ENCODE assay signal across 13 cellular contexts in the genomic region with DNA sequence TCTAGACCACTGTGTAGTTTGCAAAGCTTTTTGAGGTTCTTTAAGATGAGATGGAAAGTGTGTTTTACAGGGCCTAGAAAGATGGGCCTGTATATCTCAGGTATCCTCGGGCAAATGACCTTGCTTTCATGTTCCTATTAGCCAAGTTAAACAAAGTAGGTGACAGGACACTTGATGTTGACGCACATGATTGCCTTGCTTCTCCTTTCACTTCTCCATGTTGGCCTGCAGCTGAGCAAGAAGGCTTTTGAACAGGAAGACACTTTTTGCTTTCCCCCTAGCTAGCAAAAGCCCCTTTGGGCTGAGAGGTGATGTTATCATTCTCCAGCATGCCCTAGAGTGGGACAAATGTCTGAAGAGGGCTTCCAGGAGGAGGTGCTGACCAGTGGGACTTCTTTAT.
DNase-seq lines count a peak whose midpoint lies in the region; ATAC-seq and TF ChIP-seq lines count a peak whose summit lies in the region.
"Had no signal": no experiment of that assay in that cellular context is flagged by ENCODE, and none has a peak within 500 bp of the region (broad histone marks: within the 10 kb centered on the region; RNA-seq: fewer than 3 reads in every experiment).

No MANE protein-coding gene starts in this region.

- ATAC-seq in GM18508 (IDR thresholded peaks at IDR 0.05; ENCODE audit: insufficient read depth, unreplicated experiment), result peak; percentile 71
- ATAC-seq in GM21423 (IDR thresholded peaks at IDR 0.05; ENCODE audit: unreplicated experiment), result peak; percentile 90
- peak; percentile 89 for ATAC-seq in HG03095 (IDR thresholded peaks at IDR 0.05; ENCODE audit: unreplicated experiment)

- WGBS in mesenchymal stem cell, result 97% methylated on average over 2 of the region's 2 CpGs
- WGBS in transverse colon (ENCODE audit: low coverage in 1 of 2), 2 donors, result 0 to 43% methylated on average over 1 to 2 of the region's 2 CpGs

- H3K27me3 ChIP-seq in mesenchymal stem cell (ENCODE audit: control insufficient read depth in 1 of 2, insufficient read depth in 1 of 2, low read length in 2 of 2), result peaks cover 0 to 13% of the 10 kb centered on the region in 2 experiments
- H3K27me3 ChIP-seq in transverse colon, result no peaks in the 10 kb centered on the region

- no peak overlapping the region for H3K18ac ChIP-seq in mesenchymal stem cell (ENCODE audit: low read depth in 1 of 2, low read length in 2 of 2)

- no peaks in the 10 kb centered on the region for H3K4me1 ChIP-seq in mesenchymal stem cell (ENCODE audit: control insufficient read depth, insufficient read depth, low read depth, low read length)
- H3K4me1 ChIP-seq in transverse colon, result no peaks in the 10 kb centered on the region
- H3K4me1 ChIP-seq: tibial nerve had no signal

- H3K9ac ChIP-seq in mesenchymal stem cell (ENCODE audit: low read length), result no peak overlapping the region

- H3K4me3 ChIP-seq in mesenchymal stem cell (ENCODE audit: insufficient read depth in 1 of 2, low read depth in 1 of 2, low read length in 2 of 2) (no peak overlapping the region), transverse colon (no peak overlapping the region)
- H3K4me3 ChIP-seq: tibial nerve had no signal

- H2BK15ac ChIP-seq in mesenchymal stem cell (ENCODE audit: low read depth, poor library complexity, severe bottlenecking), result no peak overlapping the region

- no peak overlapping the region for H4K8ac ChIP-seq in mesenchymal stem cell (ENCODE audit: low read length)

- no peak for TF ChIP-seq POLR2A in transverse colon (IDR thresholded peaks at IDR 0.05)

- no peak overlapping the region for H3K4me2 ChIP-seq in mesenchymal stem cell (ENCODE audit: low read length, poor library complexity, severe bottlenecking)

- no peak overlapping the region for H2BK120ac ChIP-seq in mesenchymal stem cell (ENCODE audit: low read depth, low read length)

- H3K36me3 ChIP-seq in mesenchymal stem cell (ENCODE audit: control insufficient read depth in 1 of 2, insufficient read depth in 2 of 2, low read depth in 1 of 2, low read length in 2 of 2) (no peaks in the 10 kb centered on the region), transverse colon (no peaks in the 10 kb centered on the region)
- H3K36me3 ChIP-seq: tibial nerve had no signal

- H3K9me3 ChIP-seq in mesenchymal stem cell (ENCODE audit: control insufficient read depth, low read length), result no peaks in the 10 kb centered on the region
- no peaks in the 10 kb centered on the region for H3K9me3 ChIP-seq in transverse colon
- H3K9me3 ChIP-seq: tibial nerve had no signal

- no peak overlapping the region for H3K27ac Mint-ChIP-seq in T-helper 2 cell treated with Interferon-gamma antibody and Interleukin-4, amounts not matched to agents 5 μg/mL and 100 μg/mL, for 36 hours
- H3K27ac Mint-ChIP-seq: progenitor cell of endocrine pancreas had no signal

- no peak overlapping the region for H3K23ac ChIP-seq in mesenchymal stem cell (ENCODE audit: low read length in 2 of 2)

- no peak overlapping the region for H4K91ac ChIP-seq in mesenchymal stem cell (ENCODE audit: low read length)

- TF ChIP-seq CTCF in transverse colon (IDR thresholded peaks at IDR 0.05), result no peak

- H2BK12ac ChIP-seq in mesenchymal stem cell (ENCODE audit: low read length in 2 of 2), result no peak overlapping the region

- no peak overlapping the region for H3K4ac ChIP-seq in mesenchymal stem cell (ENCODE audit: low read depth in 1 of 2, low read length in 2 of 2)

- H2AFZ ChIP-seq in mesenchymal stem cell (ENCODE audit: low read depth, low read length), result no peak overlapping the region

- no peak for TF ChIP-seq EP300 in transverse colon (IDR thresholded peaks at IDR 0.05; ENCODE audit: low read depth)

- no peak overlapping the region for H2AK5ac ChIP-seq in mesenchymal stem cell (ENCODE audit: low read length, severe bottlenecking)

- H2BK5ac ChIP-seq in mesenchymal stem cell (ENCODE audit: low read depth, low read length, poor library complexity, severe bottlenecking), result no peak overlapping the region

- no peaks in the 10 kb centered on the region for H3K36me3 Mint-ChIP-seq in T-helper 2 cell treated with Interferon-gamma antibody and Interleukin-4, amounts not matched to agents 5 μg/mL and 100 μg/mL, for 36 hours (ENCODE audit: low read depth)
- H3K36me3 Mint-ChIP-seq: CD4-positive, CD25-positive, alpha-beta regulatory T cell had no signal

- H3K4me1 Mint-ChIP-seq in T-helper 2 cell treated with Interferon-gamma antibody and Interleukin-4, amounts not matched to agents 5 μg/mL and 100 μg/mL, for 36 hours (ENCODE audit: low read depth), result no peaks in the 10 kb centered on the region
- H3K4me1 Mint-ChIP-seq: CD4-positive, CD25-positive, alpha-beta regulatory T cell had no signal

- DNase-seq in germinal center (ENCODE audit: low spot score) (peak; percentile 19), AG08395 (ENCODE audit: low spot score) (no peak), mesenchymal stem cell (no peak), transverse colon (no peak)
- DNase-seq in T-helper 2 cell treated with Interferon-gamma antibody and Interleukin-4, amounts not matched to agents 5 μg/mL and 100 μg/mL, for 36 hours (ENCODE audit: low spot score), result no peak
- DNase-seq: activated CD4-positive, CD25-positive, alpha-beta regulatory T cell; activated gamma-delta T cell treated with Interleukin-2 at 50 U/mL for 16 hours; CD4-positive, CD25-positive, alpha-beta regulatory T cell had no signal

- H3K79me1 ChIP-seq in mesenchymal stem cell (replicated peaks; ENCODE audit: low read length, poor library complexity, severe bottlenecking), result no peaks in the 10 kb centered on the region

- no peak overlapping the region for H3K4me3 Mint-ChIP-seq in T-helper 2 cell treated with Interferon-gamma antibody and Interleukin-4, amounts not matched to agents 5 μg/mL and 100 μg/mL, for 36 hours
- H3K4me3 Mint-ChIP-seq: CD4-positive, CD25-positive, alpha-beta regulatory T cell had no signal

- H3K27ac ChIP-seq in mesenchymal stem cell (ENCODE audit: low read length, poor library complexity, severe bottlenecking), result no peak overlapping the region
- no peak overlapping the region for H3K27ac ChIP-seq in transverse colon
- H3K27ac ChIP-seq: tibial nerve had no signal

- no peaks in the 10 kb centered on the region for H3K9me3 Mint-ChIP-seq in T-helper 2 cell treated with Interferon-gamma antibody and Interleukin-4, amounts not matched to agents 5 μg/mL and 100 μg/mL, for 36 hours
- H3K9me3 Mint-ChIP-seq: CD4-positive, CD25-positive, alpha-beta regulatory T cell had no signal

- intact Hi-C loops in transverse colon (cut with DNase I; ENCODE audit: low total_unique reads), result no loop called here

- no peaks in the 10 kb centered on the region for H3K27me3 Mint-ChIP-seq in T-helper 2 cell treated with Interferon-gamma antibody and Interleukin-4, amounts not matched to agents 5 μg/mL and 100 μg/mL, for 36 hours (ENCODE audit: low read depth)
- H3K27me3 Mint-ChIP-seq: progenitor cell of endocrine pancreas had no signal

- H3K14ac ChIP-seq in mesenchymal stem cell (ENCODE audit: low read length in 2 of 2), result no peak overlapping the region

- in situ Hi-C loops in transverse colon (cut with MboI; ENCODE audit: low pct_ligation_motif_present in 1 of 4, low pct_unique_long_range_greater_than_20kb in 1 of 4, low sequenced_read_pairs in 3 of 4), result no loop called here
